In the genomic region with DNA sequence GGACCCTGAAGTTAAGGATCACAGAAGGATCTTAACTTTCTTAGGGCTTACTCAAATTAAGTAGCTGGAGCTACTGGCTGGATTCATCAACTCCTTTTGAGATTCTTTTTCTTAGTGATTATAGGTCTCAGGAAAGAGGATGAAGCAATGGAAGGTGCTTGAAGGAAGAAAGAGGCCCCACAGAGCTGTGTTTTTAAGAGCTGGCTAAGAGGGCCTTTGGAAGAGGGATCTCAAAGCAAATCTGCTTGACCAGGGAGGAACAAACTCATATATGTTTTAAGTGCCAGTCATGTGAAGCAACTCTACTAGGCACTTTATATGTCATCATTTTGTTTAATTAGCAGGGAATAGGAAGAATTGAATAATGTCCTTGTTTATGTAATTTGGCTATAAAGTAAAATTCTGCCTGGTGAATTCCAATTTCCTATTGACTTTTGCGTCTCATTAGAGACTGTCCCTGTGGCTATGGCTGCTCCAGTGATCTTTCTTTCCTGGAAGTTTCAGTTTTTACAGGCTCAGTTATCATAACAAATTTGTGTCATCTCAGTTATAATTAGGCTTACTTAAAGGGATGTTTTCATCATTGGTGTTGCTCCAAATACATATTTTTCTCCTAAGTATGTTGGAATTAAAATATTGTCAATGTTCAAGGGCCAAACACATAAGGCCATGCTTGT, we compare ENCODE assay signal across 12 cellular contexts.
DNase-seq lines count a peak whose midpoint lies in the region; ATAC-seq and TF ChIP-seq lines count a peak whose summit lies in the region.
"Had no signal": no experiment of that assay in that cellular context is flagged by ENCODE, and none has a peak within 500 bp of the region (broad histone marks: within the 10 kb centered on the region; RNA-seq: fewer than 3 reads in every experiment).

No MANE protein-coding gene starts in this region.

- H4K91ac ChIP-seq in H9 (ENCODE audit: insufficient read length, low read depth, low read length), result no peak overlapping the region

- H3K4me1 ChIP-seq in H9 (ENCODE audit: insufficient read depth, low read length) (no peaks in the 10 kb centered on the region; the same call in 1 of the 2 replicates), skeletal muscle satellite cell (ENCODE audit: control insufficient read depth, insufficient read depth, low read length) (peaks cover 26% of the 10 kb centered on the region)

- in situ Hi-C loops in KBM-7 (cut with MboI; ENCODE audit: low pct_unique_long_range_greater_than_20kb, low sequenced_read_pairs), result no loop called here

- intact Hi-C loops in MCF 10A (cut with micrococcal nuclease), result no loop called here

- no peak overlapping the region for H2AK5ac ChIP-seq in H9 (ENCODE audit: insufficient read length, low read length)

- no peak overlapping the region for H3K27ac ChIP-seq in H9 (ENCODE audit: insufficient read length, low read depth, low read length)
- H3K27ac ChIP-seq: BLaER1 treated with 17β-estradiol and CSF1 and Interleukin-3, amounts not matched to agents 10 nM and 100 nM; KMS-11 had no signal

- CTCF ChIA-PET in MCF 10A (lab: Yijun Ruan, JAX), result interaction anchor here (0.6 to 0.7 kb wide), 2 partner anchors 107 to 600 kb away, joined by 3 read pairs; no protein-coding TSS in a partner anchor

- peak; percentile 28 for ATAC-seq in left lobe of liver
- ATAC-seq: stimulated activated effector memory CD8-positive, alpha-beta T cell treated with anti-CD3 and anti-CD28 coated beads, Interleukin-12 subunit alpha, Interleukin-12 subunit beta, amount 100 ng/mL, for 72 hours; T-cell had no signal

- TF ChIP-seq CTCF in H9 (conservative IDR thresholded peaks at IDR 0.05) (no peak), MCF 10A (IDR thresholded peaks at IDR 0.05; ENCODE audit: unreplicated experiment) (no peak)

- WGBS in H9 (ENCODE audit: extremely low coverage, insufficient read length, low lambda C conversion rate), result no CpG with 5 or more reads among the region's 1 CpG

- H3K79me2 ChIP-seq in H9 (ENCODE audit: insufficient read depth, low read length), result no peaks in the 10 kb centered on the region

- H2BK15ac ChIP-seq in H9 (ENCODE audit: low read depth, low read length), result no peak overlapping the region

- no peak overlapping the region for H4K8ac ChIP-seq in H9 (replicated peaks; ENCODE audit: insufficient read length, low read depth, low read length)

- H3K9me3 ChIP-seq in H9 (ENCODE audit: control insufficient read depth, low read depth, low read length) (no peaks in the 10 kb centered on the region), skeletal muscle satellite cell (replicated peaks; ENCODE audit: low read length) (no peaks in the 10 kb centered on the region)
- H3K9me3 ChIP-seq: BLaER1 treated with 17β-estradiol and CSF1 and Interleukin-3, amounts not matched to agents 10 nM and 100 nM had no signal

- H3K9ac ChIP-seq in H9 (ENCODE audit: extremely low read depth, insufficient read length, low read length) (no peak overlapping the region), skeletal muscle satellite cell (ENCODE audit: low read depth, low read length) (peak overlapping the region; percentile 75)
- H3K9ac ChIP-seq: BLaER1 treated with 17β-estradiol and CSF1 and Interleukin-3, amounts not matched to agents 10 nM and 100 nM; KMS-11 had no signal

- H3K23ac ChIP-seq in H9 (ENCODE audit: insufficient read length, low read depth, low read length), result no peak overlapping the region

- no peak overlapping the region for H4K5ac ChIP-seq in H9 (ENCODE audit: insufficient read length, low read depth, low read length)

- H3K4me3 ChIP-seq in skeletal muscle satellite cell (ENCODE audit: low read length), result peak overlapping the region; percentile 4
- H3K4me3 ChIP-seq: BLaER1 treated with 17β-estradiol and CSF1 and Interleukin-3, amounts not matched to agents 10 nM and 100 nM had no signal

- H2BK12ac ChIP-seq in H9 (ENCODE audit: insufficient read length, low read depth, low read length), result no peak overlapping the region

- H3K27ac Mint-ChIP-seq in H9 (peak overlapping the region in 2 of 3 experiments; percentile 4 to 68; a peak in 2 of 7 replicates), MCF 10A (ENCODE audit: low read depth, unreplicated experiment) (peak overlapping the region; percentile 92)
- H3K27ac Mint-ChIP-seq: stimulated activated effector memory CD8-positive, alpha-beta T cell treated with anti-CD3 and anti-CD28 coated beads, Interleukin-12 subunit alpha, Interleukin-12 subunit beta, amount 100 ng/mL, for 72 hours; T-cell had no signal

- no peak overlapping the region for H2BK20ac ChIP-seq in H9 (ENCODE audit: low read depth, low read length, poor library complexity, severe bottlenecking)

- H3K4me2 ChIP-seq in H9 (ENCODE audit: insufficient read depth, insufficient read length, low read length) (no peak overlapping the region), skeletal muscle satellite cell (ENCODE audit: low read length) (peak overlapping the region; percentile 57)
- H3K4me2 ChIP-seq: BLaER1 treated with 17β-estradiol and CSF1 and Interleukin-3, amounts not matched to agents 10 nM and 100 nM; KMS-11 had no signal

- H3K14ac ChIP-seq in H9 (ENCODE audit: insufficient read depth, low read length), result no peak overlapping the region

- H3K27me3 Mint-ChIP-seq in H9 (ENCODE audit: low read depth) (no peaks in the 10 kb centered on the region), MCF 10A (ENCODE audit: insufficient read depth, unreplicated experiment) (no peaks in the 10 kb centered on the region)

- H3K18ac ChIP-seq in H9 (ENCODE audit: insufficient read length, low read depth, low read length), result no peak overlapping the region

- H2BK120ac ChIP-seq in H9 (ENCODE audit: low read depth, low read length, poor library complexity, severe bottlenecking), result no peak overlapping the region

- no peak overlapping the region for H3K4ac ChIP-seq in H9 (ENCODE audit: low read depth, low read length)

- H3K9me3 Mint-ChIP-seq in H9, result no peaks in the 10 kb centered on the region
- H3K9me3 Mint-ChIP-seq in MCF 10A (ENCODE audit: unreplicated experiment), result no peaks in the 10 kb centered on the region
- H3K9me3 Mint-ChIP-seq: stimulated activated effector memory CD8-positive, alpha-beta T cell treated with anti-CD3 and anti-CD28 coated beads, Interleukin-12 subunit alpha, Interleukin-12 subunit beta, amount 100 ng/mL, for 72 hours; T-cell had no signal

- H3K36me3 Mint-ChIP-seq in H9 (ENCODE audit: insufficient read depth in 1 of 3, low read depth in 3 of 3) (no peaks in the 10 kb centered on the region), MCF 10A (ENCODE audit: insufficient read depth, unreplicated experiment) (no peaks in the 10 kb centered on the region)
- H3K36me3 Mint-ChIP-seq: stimulated activated effector memory CD8-positive, alpha-beta T cell treated with anti-CD3 and anti-CD28 coated beads, Interleukin-12 subunit alpha, Interleukin-12 subunit beta, amount 100 ng/mL, for 72 hours; T-cell had no signal

- no peak overlapping the region for H2BK5ac ChIP-seq in H9 (ENCODE audit: insufficient read length, low read length)

- H3K27me3 ChIP-seq in H9 (ENCODE audit: insufficient read depth, low read length), result no peaks in the 10 kb centered on the region
- no peaks in the 10 kb centered on the region for H3K27me3 ChIP-seq in skeletal muscle satellite cell (ENCODE audit: control insufficient read depth, insufficient read depth, low read length)
- H3K27me3 ChIP-seq: BLaER1 treated with 17β-estradiol and CSF1 and Interleukin-3, amounts not matched to agents 10 nM and 100 nM had no signal

- H3K79me1 ChIP-seq in H9 (ENCODE audit: insufficient read depth, low read depth, low read length, poor library complexity, severe bottlenecking), result no peaks in the 10 kb centered on the region

- H2AFZ ChIP-seq in H9 (ENCODE audit: low read length), result no peak overlapping the region

- BruUV-seq in MCF 10A (replicated peaks; lab: Mats Ljungman, UMichigan), result no TSS peak

- no peaks in the 10 kb centered on the region for H3K23me2 ChIP-seq in H9 (ENCODE audit: insufficient read length, low read depth, low read length, poor library complexity, severe bottlenecking)

- H3K36me3 ChIP-seq in skeletal muscle satellite cell (ENCODE audit: insufficient read depth, low read length), result no peaks in the 10 kb centered on the region
- H3K36me3 ChIP-seq: BLaER1 treated with 17β-estradiol and CSF1 and Interleukin-3, amounts not matched to agents 10 nM and 100 nM had no signal

- H3K56ac ChIP-seq in H9 (ENCODE audit: insufficient read length, low read depth, low read length), result no peak overlapping the region

- H3T11ph ChIP-seq in H9 (ENCODE audit: low read length), result no peak overlapping the region

- H3K4me3 Mint-ChIP-seq in H9 (no peak overlapping the region), MCF 10A (ENCODE audit: unreplicated experiment) (peak overlapping the region; percentile 37)
- H3K4me3 Mint-ChIP-seq: stimulated activated effector memory CD8-positive, alpha-beta T cell treated with anti-CD3 and anti-CD28 coated beads, Interleukin-12 subunit alpha, Interleukin-12 subunit beta, amount 100 ng/mL, for 72 hours; T-cell had no signal

- DNase-seq in H9 (no peak), MCF 10A (ENCODE audit: unreplicated experiment) (no peak), left lobe of liver (ENCODE audit: low spot score) (no peak), NCI-H2107 (lab: John Stamatoyannopoulos, UW) (no peak), SK-N-DZ (ENCODE audit: low spot score) (no peak), KBM-7 (no peak)
- no peak for DNase-seq in activated CD8-positive, alpha-beta memory T cell treated with anti-CD3 and anti-CD28 coated beads, Interleukin-2, amount 50 U/mL, for 48 hours
- DNase-seq: T-cell had no signal

- H3K4me1 Mint-ChIP-seq in H9 (peaks cover 25 to 36% of the 10 kb centered on the region in 2 experiments), MCF 10A (ENCODE audit: insufficient read depth, unreplicated experiment) (peaks cover 16% of the 10 kb centered on the region)

- H4K20me1 ChIP-seq in H9 (ENCODE audit: control insufficient read depth, insufficient read depth, insufficient read length), result no peaks in the 10 kb centered on the region
- H4K20me1 ChIP-seq: BLaER1 treated with 17β-estradiol and CSF1 and Interleukin-3, amounts not matched to agents 10 nM and 100 nM had no signal

- POLR2A ChIA-PET in MCF 10A (lab: Yijun Ruan, JAX), result interaction anchor here (0.7 to 4.9 kb wide), 11 partner anchors 9 to 225 kb away, joined by 3 to 42 read pairs (median 6); a partner anchor contains a TSS
